Comparison of ENCODE assay signal across 1 cellular context in genomic region chr6:109916759-109917158, GRCh38.
TF ChIP-seq lines count a peak whose summit lies in the region.

No MANE protein-coding gene starts in this region.

TF ChIP-seq in K562, 482 proteins besides CTCF, POLR2A, EP300 and RAD21 (continued from another document):
- no peak for TF ChIP-seq CHD7 (IDR thresholded peaks at IDR 0.05; ENCODE audit: low read depth, low read length)
- peak; percentile 32; the same call in 1 of the 2 replicates for TF ChIP-seq MAFK (IDR thresholded peaks at IDR 0.05; ENCODE audit: low read length)
- TF ChIP-seq MAFG (tag; conservative IDR thresholded peaks at IDR 0.05), result peak; percentile 79
- TF ChIP-seq DNMT1 (IDR thresholded peaks at IDR 0.05), result no peak
- TF ChIP-seq DLX4 (CRISPR knock-in tag; IDR thresholded peaks at IDR 0.05), result no peak
- peak; percentile 60; the same call in 1 of the 2 replicates for TF ChIP-seq ZNF316 (IDR thresholded peaks at IDR 0.05)
- no peak for TF ChIP-seq ZNF717 (CRISPR knock-in tag; IDR thresholded peaks at IDR 0.05)
- peak; percentile 51; the same call in 1 of the 2 replicates for TF ChIP-seq MAFF (IDR thresholded peaks at IDR 0.05; ENCODE audit: low read length)
- no peak for TF ChIP-seq SAFB2 (IDR thresholded peaks at IDR 0.05; ENCODE audit: borderline replicate concordance, low read depth, low read length, severe bottlenecking)
